9 cellular contexts compared by ENCODE assay signal in genomic region chr1:165854101-165854845, GRCh38. TPM values are rescaled to one million over a fixed set of nuclear protein-coding genes. Genes with fewer than 3 reads are reported as not detected.
DNase-seq lines count a peak whose midpoint lies in the region; ATAC-seq and TF ChIP-seq lines count a peak whose summit lies in the region.
"Had no signal": no experiment of that assay in that cellular context is flagged by ENCODE, and none has a peak within 500 bp of the region (broad histone marks: within the 10 kb centered on the region; RNA-seq: fewer than 3 reads in every experiment).

No MANE protein-coding gene starts in this region.

- peaks cover 8% of the 10 kb centered on the region for H3K4me1 ChIP-seq in vagina

- H3K4me3 ChIP-seq in MG63 (no peak overlapping the region), vagina (no peak overlapping the region)

- intact Hi-C loops in vagina (cut with DNase I), result no loop called here

- no peak for TF ChIP-seq POLR2A in vagina (IDR thresholded peaks at IDR 0.05)

- H3K9me3 Mint-ChIP-seq in central memory CD8-positive, alpha-beta T cell, result no peaks in the 10 kb centered on the region
- H3K9me3 Mint-ChIP-seq in natural killer cell treated with Interleukin-12 subunit alpha and Interleukin-12 subunit beta and Interleukin-15 and Interleukin-18, amount 100 ng/mL, for 72 hours, result no peaks in the 10 kb centered on the region
- H3K9me3 Mint-ChIP-seq: stimulated activated naive CD8-positive, alpha-beta T cell treated with anti-CD3 and anti-CD28 coated beads, Interleukin-15, Interleukin-2, amounts not matched to agents 100 ng/mL and 50 ng/mL, for 24 hours had no signal

- TF ChIP-seq CTCF in vagina (IDR thresholded peaks at IDR 0.05), result no peak

- peak; percentile 64 for DNase-seq in ELF-1 (ENCODE audit: low read depth, low spot score)
- DNase-seq in MG63, result peak; percentile 67
- DNase-seq in central memory CD8-positive, alpha-beta T cell (ENCODE audit: low spot score in 2 of 2), result no peak
- DNase-seq in natural killer cell treated with Interleukin-12 subunit alpha and Interleukin-12 subunit beta and Interleukin-15 and Interleukin-18, amount 100 ng/mL, for 72 hours (ENCODE audit: low spot score), result no peak
- no peak for DNase-seq in cerebellum (ENCODE audit: low spot score)
- DNase-seq in vagina (ENCODE audit: extremely low spot score in 2 of 2), result no peak
- no peak for DNase-seq in stimulated activated CD4-positive, alpha-beta T cell treated with anti-CD3 and anti-CD28 coated beads, Interleukin-1b, Interleukin-23, amount 100 ng/mL, for 48 hours
- no peak for DNase-seq in NCI-H187 treated with DMSO at 0.1 percent for 48 hours (lab: John Stamatoyannopoulos, UW)

- H3K36me3 ChIP-seq in MG63 (peaks cover 4% of the 10 kb centered on the region), vagina (no peaks in the 10 kb centered on the region)

- H3K4me1 Mint-ChIP-seq in central memory CD8-positive, alpha-beta T cell, result peaks cover 28% of the 10 kb centered on the region
- H3K4me1 Mint-ChIP-seq in natural killer cell treated with Interleukin-12 subunit alpha and Interleukin-12 subunit beta and Interleukin-15 and Interleukin-18, amount 100 ng/mL, for 72 hours (ENCODE audit: low read depth in 2 of 2), result peaks cover 71 to 74% of the 10 kb centered on the region in 2 donors

- ATAC-seq in central memory CD8-positive, alpha-beta T cell (replicated peaks; ENCODE audit: extremely low read depth, poor library complexity, severe bottlenecking), result no peak
- peak; percentile 77 to 83 for ATAC-seq in natural killer cell treated with Interleukin-12 subunit alpha and Interleukin-12 subunit beta and Interleukin-15 and Interleukin-18, amount 100 ng/mL, for 72 hours

- H3K27me3 ChIP-seq in MG63, result no peaks in the 10 kb centered on the region
- H3K27me3 ChIP-seq in vagina, result no peaks in the 10 kb centered on the region

- H3K27ac ChIP-seq in vagina, result no peak overlapping the region

- H3K9me3 ChIP-seq in MG63 (no peaks in the 10 kb centered on the region), vagina (no peaks in the 10 kb centered on the region)

- H3K27me3 Mint-ChIP-seq in central memory CD8-positive, alpha-beta T cell, result no peaks in the 10 kb centered on the region
- H3K27me3 Mint-ChIP-seq in natural killer cell treated with Interleukin-12 subunit alpha and Interleukin-12 subunit beta and Interleukin-15 and Interleukin-18, amount 100 ng/mL, for 72 hours, result no peaks in the 10 kb centered on the region
- H3K27me3 Mint-ChIP-seq: stimulated activated naive CD8-positive, alpha-beta T cell treated with anti-CD3 and anti-CD28 coated beads, Interleukin-15, Interleukin-2, amounts not matched to agents 100 ng/mL and 50 ng/mL, for 24 hours had no signal

- H3K36me3 Mint-ChIP-seq in central memory CD8-positive, alpha-beta T cell (ENCODE audit: insufficient read depth), result peaks cover 1% of the 10 kb centered on the region
- no peaks in the 10 kb centered on the region for H3K36me3 Mint-ChIP-seq in natural killer cell treated with Interleukin-12 subunit alpha and Interleukin-12 subunit beta and Interleukin-15 and Interleukin-18, amount 100 ng/mL, for 72 hours

- H3K4me3 Mint-ChIP-seq in central memory CD8-positive, alpha-beta T cell, result no peak overlapping the region
- peak overlapping the region; percentile 53 for H3K4me3 Mint-ChIP-seq in natural killer cell treated with Interleukin-12 subunit alpha and Interleukin-12 subunit beta and Interleukin-15 and Interleukin-18, amount 100 ng/mL, for 72 hours
- H3K4me3 Mint-ChIP-seq: stimulated activated naive CD8-positive, alpha-beta T cell treated with anti-CD3 and anti-CD28 coated beads, Interleukin-15, Interleukin-2, amounts not matched to agents 100 ng/mL and 50 ng/mL, for 24 hours had no signal

- H3K27ac Mint-ChIP-seq in central memory CD8-positive, alpha-beta T cell (ENCODE audit: low read depth), result peak overlapping the region; percentile 38
- peak overlapping the region; percentile 50 to 75 for H3K27ac Mint-ChIP-seq in natural killer cell treated with Interleukin-12 subunit alpha and Interleukin-12 subunit beta and Interleukin-15 and Interleukin-18, amount 100 ng/mL, for 72 hours
- H3K27ac Mint-ChIP-seq: stimulated activated naive CD8-positive, alpha-beta T cell treated with anti-CD3 and anti-CD28 coated beads, Interleukin-15, Interleukin-2, amounts not matched to agents 100 ng/mL and 50 ng/mL, for 24 hours had no signal

RNA-seq across cellular contexts. Expression of gene UCK2, which starts 26.9 kb away (rescaled TPM):
- 75.8 and 130 TPM in 2 replicates for total RNA-seq in MG63 (2014; rRNA removed; shearing (Covaris generic); ENCODE audit: low replicate concordance)
- 10 to 100 TPM; 43.4 to 83.3 TPM for total RNA-seq in natural killer cell treated with Interleukin-12 subunit alpha and Interleukin-12 subunit beta and Interleukin-15 and Interleukin-18, amount 100 ng/mL, for 72 hours
- 54.1 TPM for total RNA-seq in cerebellum
- total RNA-seq in vagina, result 49.4 TPM

Comparison
In these comparisons a context has a peak if more than half of its experiments do, and no peak if none do; other contexts are left out.
1. DNase-seq: peak in ELF-1 (single experiment) and MG63 (single experiment); none in central memory CD8-positive, alpha-beta T cell (0 of 2), natural killer cell treated with Interleukin-12 subunit alpha and Interleukin-12 subunit beta and Interleukin-15 and Interleukin-18, amount 100 ng/mL, for 72 hours (single experiment), cerebellum (single experiment), vagina (0 of 2), stimulated activated CD4-positive, alpha-beta T cell treated with anti-CD3 and anti-CD28 coated beads, Interleukin-1b, Interleukin-23, amount 100 ng/mL, for 48 hours (single experiment) and NCI-H187 treated with DMSO at 0.1 percent for 48 hours (single experiment).